8 cellular contexts compared by ENCODE assay signal in the genomic region with DNA sequence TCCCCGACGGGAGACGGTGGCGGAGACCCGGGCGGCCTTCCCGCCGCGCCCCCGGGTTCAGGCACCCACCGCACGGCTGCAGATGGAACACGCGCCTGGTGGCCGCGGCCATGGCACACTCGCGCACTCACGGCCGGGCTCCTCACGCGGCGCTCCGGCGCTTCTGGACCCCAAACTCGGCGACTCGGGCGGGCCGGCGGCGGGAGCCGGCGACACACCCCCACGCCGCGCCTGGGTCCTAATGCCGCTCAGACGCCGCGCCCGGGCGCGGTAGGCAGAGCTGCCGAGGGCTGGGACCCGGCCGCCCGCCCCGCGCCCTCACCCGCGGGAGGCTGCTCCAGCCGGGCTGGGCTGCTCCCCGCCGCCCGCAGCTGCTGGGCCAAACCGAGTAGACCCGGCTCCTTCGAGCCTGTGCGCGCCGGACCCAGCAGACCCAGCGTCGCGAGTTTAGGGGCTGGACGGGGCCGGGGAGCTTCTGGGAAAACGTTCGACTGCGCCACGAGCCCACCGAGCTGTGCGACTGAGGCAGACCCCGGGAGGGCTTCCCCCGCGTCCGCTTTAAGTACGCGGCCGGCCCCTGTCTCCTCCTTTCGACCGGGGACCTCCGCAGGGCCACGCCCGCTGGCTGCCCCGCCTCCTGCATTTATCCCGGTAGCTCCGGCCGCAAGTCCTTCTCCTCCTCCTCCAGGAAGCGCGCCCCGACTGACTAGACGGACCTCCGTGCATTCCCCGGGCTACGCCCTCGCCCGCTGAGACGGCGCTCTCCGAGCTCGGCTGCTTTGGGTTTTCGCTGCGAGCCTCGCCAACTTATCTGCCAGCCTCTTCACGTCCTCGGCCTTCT. TPM values are rescaled to one million over a fixed set of nuclear protein-coding genes. Genes with fewer than 3 reads are reported as not detected.
DNase-seq lines count a peak whose midpoint lies in the region; ATAC-seq, FAIRE-seq and TF ChIP-seq lines count a peak whose summit lies in the region.

A gene (minus strand): TSS at position 165 of the 841 bp plus-strand sequence. CDS start 53 bp downstream, at position 112.

- no peak for TF ChIP-seq CTCF in GM13977 (IDR thresholded peaks at IDR 0.05; ENCODE audit: extremely low read depth, insufficient read depth, missing control alignments)
- TF ChIP-seq CTCF in HepG2 (CRISPR knock-in tag; IDR thresholded peaks at IDR 0.05), result no peak

- CTCF ChIA-PET in HepG2 (lab: Yijun Ruan, JAX; ENCODE audit: low intra/inter-chr PET ratio, low total read pairs), result interaction anchor here (1.7 to 1.8 kb wide), 2 partner anchors 11 to 21 kb away, joined by 5 to 6 read pairs; no protein-coding TSS in a partner anchor

- H3K9ac ChIP-seq in HepG2 (ENCODE audit: insufficient read depth, low read depth, low read length), result peak within 1 kb of the TSS; percentile 57

- H2AFZ ChIP-seq in HepG2 (ENCODE audit: low read length), result no peak within 1 kb of the TSS

- H3K4me3 Mint-ChIP-seq in dendritic cell treated with granulocyte-macrophage colony-stimulating factor and Interleukin-4, amounts not matched to agents 40 ng/mL and 50 ng/mL, for 4 days, result peak within 1 kb of the TSS; percentile 91
- H3K4me3 Mint-ChIP-seq in stimulated activated naive CD8-positive, alpha-beta T cell treated with anti-CD3 and anti-CD28 coated beads, Interleukin-15, amount 100 ng/mL, for 72 hours, result peak within 1 kb of the TSS; percentile 83 to 94

- TF ChIP-seq RAD21 in HepG2 (CRISPR knock-in tag; IDR thresholded peaks at IDR 0.05), result peak; percentile 39; the same call in 1 of the 2 replicates

- H3K4me1 Mint-ChIP-seq in dendritic cell treated with granulocyte-macrophage colony-stimulating factor and Interleukin-4, amounts not matched to agents 40 ng/mL and 50 ng/mL, for 4 days (ENCODE audit: low read depth), result peaks cover 30% of the 10 kb centered on the region
- H3K4me1 Mint-ChIP-seq in stimulated activated naive CD8-positive, alpha-beta T cell treated with anti-CD3 and anti-CD28 coated beads, Interleukin-15, amount 100 ng/mL, for 72 hours, result peaks cover 30% of the 10 kb centered on the region

- H3K27ac ChIP-seq in HepG2 (ENCODE audit: extremely low read length, insufficient read depth, low read length), result no peak within 1 kb of the TSS

- H3K4me2 ChIP-seq in HepG2 (ENCODE audit: low read depth, low read length), result peak within 1 kb of the TSS; percentile 84

- BruUV-seq in HepG2 (replicated peaks; lab: Mats Ljungman, UMichigan), result no TSS peak

- H3K4me3 ChIP-seq in HepG2 (replicated peaks in 1 of 3; ENCODE audit: insufficient read depth in 1 of 3, low read depth in 2 of 3, low read length in 3 of 3), result peak within 1 kb of the TSS; percentile 59 to 83 (median 83)

- DNase-seq in ACHN (peak; percentile 75), GM13977 (ENCODE audit: low spot score) (peak; percentile 85), Kasumi-1 (lab: John Stamatoyannopoulos, UW) (peak; percentile 16 to 40), T-helper 9 cell (peak; percentile 18), HepG2 (ENCODE audit: low spot score) (peak; percentile 56), NK-92 (lab: John Stamatoyannopoulos, UW; ENCODE audit: unreplicated experiment) (no peak)
- peak; percentile 48 to 59 for DNase-seq in stimulated activated naive CD8-positive, alpha-beta T cell treated with anti-CD3 and anti-CD28 coated beads, Interleukin-15, amount 100 ng/mL, for 72 hours

- POLR2A ChIA-PET in HepG2 (lab: Yijun Ruan, JAX), result interaction anchor here (0.8 to 2.7 kb wide), 5 partner anchors 8 to 29 kb away, joined by 3 to 20 read pairs (median 7); a partner anchor contains a TSS

- ATAC-seq in HepG2, result peak; percentile 59
- peak; percentile 80 for ATAC-seq in stimulated activated naive CD8-positive, alpha-beta T cell treated with anti-CD3 and anti-CD28 coated beads, Interleukin-15, amount 100 ng/mL, for 72 hours

- FAIRE-seq in HepG2 (lab: Jason Lieb, UNC), result no peak

- H3K36me3 Mint-ChIP-seq in dendritic cell treated with granulocyte-macrophage colony-stimulating factor and Interleukin-4, amounts not matched to agents 40 ng/mL and 50 ng/mL, for 4 days (ENCODE audit: low read depth), result peaks cover 7% of the 10 kb centered on the region

- no peaks in the 10 kb centered on the region for H3K9me3 ChIP-seq in HepG2 (ENCODE audit: low read length)

- TF ChIP-seq POLR2A in HepG2 (IDR thresholded peaks at IDR 0.05; ENCODE audit: insufficient read depth in 1 of 2, low read depth in 2 of 2, low read length in 2 of 2), result no peak

- no peaks in the 10 kb centered on the region for H4K20me1 ChIP-seq in HepG2 (ENCODE audit: insufficient read depth, low read length)

- H3K4me1 ChIP-seq in HepG2 (ENCODE audit: insufficient read depth, low read length), result peaks cover 66% of the 10 kb centered on the region

- 8% methylated on average over 37 of the region's 107 CpGs for WGBS in HepG2 (ENCODE audit: low lambda C conversion rate)

- intact Hi-C loops in dendritic cell treated with granulocyte-macrophage colony-stimulating factor and Interleukin-4, amounts not matched to agents 40 ng/mL and 50 ng/mL, for 4 days (cut with micrococcal nuclease), result no loop called here
- intact Hi-C loops in HepG2 (cut with micrococcal nuclease; ENCODE audit: unreplicated experiment), result no loop called here

- in situ Hi-C loops in ACHN (cut with HindIII; ENCODE audit: low pct_ligation_motif_present, low pct_unique_long_range_greater_than_20kb, low sequenced_read_pairs) (no loop called here), GM13977 (cut with MboI; ENCODE audit: low pct_unique_long_range_greater_than_20kb, low sequenced_read_pairs, unreplicated experiment) (no loop called here), HepG2 (cut with HindIII; ENCODE audit: extremely low pct_ligation_motif_present, low pct_unique_long_range_greater_than_20kb) (no loop called here)

- H3K27me3 Mint-ChIP-seq in dendritic cell treated with granulocyte-macrophage colony-stimulating factor and Interleukin-4, amounts not matched to agents 40 ng/mL and 50 ng/mL, for 4 days, result peaks cover 89% of the 10 kb centered on the region
- peaks cover 89% of the 10 kb centered on the region for H3K27me3 Mint-ChIP-seq in stimulated activated naive CD8-positive, alpha-beta T cell treated with anti-CD3 and anti-CD28 coated beads, Interleukin-15, amount 100 ng/mL, for 72 hours

- H3K27ac Mint-ChIP-seq in dendritic cell treated with granulocyte-macrophage colony-stimulating factor and Interleukin-4, amounts not matched to agents 40 ng/mL and 50 ng/mL, for 4 days, result peak within 1 kb of the TSS; percentile 78
- H3K27ac Mint-ChIP-seq in stimulated activated naive CD8-positive, alpha-beta T cell treated with anti-CD3 and anti-CD28 coated beads, Interleukin-15, amount 100 ng/mL, for 72 hours, result peak within 1 kb of the TSS; percentile 9 to 79

- TF ChIP-seq EP300 in HepG2 (IDR thresholded peaks at IDR 0.05; ENCODE audit: low read depth in 2 of 2, low read length in 2 of 2) (no peak), HepG2 (CRISPR knock-in tag; IDR thresholded peaks at IDR 0.05; ENCODE audit: borderline replicate concordance) (no peak)

- H3K79me2 ChIP-seq in HepG2 (ENCODE audit: insufficient read depth, low read length), result no peaks in the 10 kb centered on the region

- no peaks in the 10 kb centered on the region for H3K9me3 Mint-ChIP-seq in dendritic cell treated with granulocyte-macrophage colony-stimulating factor and Interleukin-4, amounts not matched to agents 40 ng/mL and 50 ng/mL, for 4 days
- no peaks in the 10 kb centered on the region for H3K9me3 Mint-ChIP-seq in stimulated activated naive CD8-positive, alpha-beta T cell treated with anti-CD3 and anti-CD28 coated beads, Interleukin-15, amount 100 ng/mL, for 72 hours

- no peaks in the 10 kb centered on the region; a peak in 1 of 5 replicates for H3K36me3 ChIP-seq in HepG2 (replicated peaks in 1 of 2; ENCODE audit: control insufficient read depth in 1 of 2, insufficient read depth in 2 of 2, low read length in 2 of 2)

- peaks cover 6 to 40% of the 10 kb centered on the region in 2 experiments for H3K27me3 ChIP-seq in HepG2 (ENCODE audit: control insufficient read depth in 1 of 2, insufficient read depth in 2 of 2, low read length in 2 of 2)

TF ChIP-seq in HepG2, 621 proteins besides CTCF, POLR2A, EP300 and RAD21 (continues in another document):
- TF ChIP-seq KAT8 (CRISPR knock-in tag; IDR thresholded peaks at IDR 0.05), result peak; percentile 23; the same call in 1 of the 2 replicates

RNA-seq across cellular contexts. Expression of the gene that starts here (rescaled TPM):
- total RNA-seq in HepG2 (2016; rRNA removed; fragmentation: Illumina TruSeq; extraction: Trizol), result 1.1 and 3.9 TPM in 2 replicates
- total RNA-seq in HepG2 (2016; cell fraction: cytosol; rRNA removed; fragmentation: Illumina TruSeq; extraction: Trizol; ENCODE audit: low read depth), result 0.30 and 1.1 TPM in 2 replicates
- total RNA-seq in HepG2 (2016; cell fraction: insoluble cytoplasmic fraction; rRNA removed; fragmentation: Illumina TruSeq; extraction: Trizol), result 0.82 and 4.9 TPM in 2 replicates
- 1.4 and 1.8 TPM in 2 replicates for total RNA-seq in HepG2 (2016; cell fraction: membrane; rRNA removed; fragmentation: Illumina TruSeq; extraction: Trizol)
- total RNA-seq in HepG2 (2016; cell fraction: nucleus; rRNA removed; fragmentation: Illumina TruSeq; extraction: Trizol), result 5.0 and 8.1 TPM in 2 replicates
- polyA plus RNA-seq in HepG2 (2011; rRNA removed), result 24.7 and 27.0 TPM in 2 replicates
- 6.2 and 8.6 TPM in 2 replicates for polyA plus RNA-seq in HepG2 (2011; cell fraction: cytosol; rRNA removed)
- polyA plus RNA-seq in HepG2 (2011; cell fraction: nucleus; rRNA removed), result 212 and 304 TPM in 2 replicates
- 9.7 and 13.8 TPM in 2 replicates for polyA plus RNA-seq in HepG2 (2012)
- polyA plus RNA-seq in HepG2 (2016; cell fraction: cytosol; fragmentation: Illumina TruSeq; extraction: Trizol; ENCODE audit: low read depth), result 0.50 and 0.84 TPM in 2 replicates
- 1.1 and 1.8 TPM in 2 replicates for polyA plus RNA-seq in HepG2 (2016; cell fraction: insoluble cytoplasmic fraction; fragmentation: Illumina TruSeq; extraction: Trizol; ENCODE audit: low read depth)
- 0.65 and 0.70 TPM in 2 replicates for polyA plus RNA-seq in HepG2 (2016; cell fraction: membrane; fragmentation: Illumina TruSeq; extraction: Trizol; ENCODE audit: low read depth)
- 16.5 and 18.2 TPM in 2 replicates for polyA plus RNA-seq in HepG2 (2016; cell fraction: nucleus; fragmentation: Illumina TruSeq; extraction: Trizol; ENCODE audit: insufficient read depth, low read depth)
- 1.9 and 33.5 TPM in 2 replicates for polyA minus RNA-seq in HepG2 (2011; rRNA and poly(A)+ RNA removed; ENCODE audit: low replicate concordance)
- polyA minus RNA-seq in HepG2 (2011; cell fraction: cytosol; rRNA and poly(A)+ RNA removed), result 10.2 and 17.1 TPM in 2 replicates
- 44.0 and 47.5 TPM in 2 replicates for polyA minus RNA-seq in HepG2 (2011; cell fraction: nucleus; rRNA and poly(A)+ RNA removed)
